8 cellular contexts compared by ENCODE assay signal in genomic region chr17:43940630-43941029, GRCh38. TPM values are rescaled to one million over a fixed set of nuclear protein-coding genes. Genes with fewer than 3 reads are reported as not detected.
DNase-seq lines count a peak whose midpoint lies in the region; ATAC-seq, FAIRE-seq and TF ChIP-seq lines count a peak whose summit lies in the region.

No MANE protein-coding gene starts in this region.

- no peak overlapping the region for H3K27ac Mint-ChIP-seq in WTC11

- no peak overlapping the region for H3K4me3 Mint-ChIP-seq in WTC11

- peak; percentile 74 for ATAC-seq in WTC11
- ATAC-seq in HG02763 (IDR thresholded peaks at IDR 0.05; ENCODE audit: unreplicated experiment) = no peak

- H3K4me1 Mint-ChIP-seq in WTC11 = peaks cover 20% of the 10 kb centered on the region

- DNase-seq in NCI-H1105 (lab: John Stamatoyannopoulos, UW) (peak; percentile 1), NCI-H1105 treated with DMSO at 0.1 percent for 48 hours (lab: John Stamatoyannopoulos, UW) (no peak), HTR-8/SVneo (ENCODE audit: insufficient read length, low spot score) (peak; percentile 79), WTC11 (ENCODE audit: low spot score) (peak; percentile 77), iris pigment epithelial cell (ENCODE audit: low read depth) (peak; percentile 15), GM19238 (ENCODE audit: insufficient read length, low spot score) (no peak), occipital lobe (lab: John Stamatoyannopoulos, UW) (no peak)

- peak; percentile 56 for TF ChIP-seq CTCF in WTC11 (IDR thresholded peaks at IDR 0.05)

- peaks cover 46% of the 10 kb centered on the region for H3K27me3 Mint-ChIP-seq in WTC11 (ENCODE audit: low read depth)

- POLR2A ChIA-PET in WTC11 (lab: Charles Lee) = no interaction called here

- no peaks in the 10 kb centered on the region for H3K9me3 Mint-ChIP-seq in WTC11

- no peaks in the 10 kb centered on the region for H3K36me3 Mint-ChIP-seq in WTC11

- CTCF ChIA-PET in WTC11 (lab: Charles Lee) = interaction anchor here (0.6 to 2.2 kb wide), 22 partner anchors 10 to 227 kb away, joined by 3 to 15 read pairs (median 4); partner anchors contain the start of genes CD300LG, MPP2 and NAGS

- peak; percentile 93 for FAIRE-seq in HTR-8/SVneo (lab: Jason Lieb, UNC)

TF ChIP-seq in WTC11, 78 proteins besides CTCF, POLR2A, EP300 and RAD21:
- TF ChIP-seq HMGXB4 (CRISPR knock-in tag; IDR thresholded peaks at IDR 0.05) (no peak), ZNF138 (CRISPR knock-in tag; conservative IDR thresholded peaks at IDR 0.05) (no peak), ETV6 (CRISPR knock-in tag; IDR thresholded peaks at IDR 0.05) (no peak), NR2C2 (CRISPR knock-in tag; IDR thresholded peaks at IDR 0.05) (no peak), MAX (CRISPR knock-in tag; IDR thresholded peaks at IDR 0.05) (no peak), ATF6 (CRISPR knock-in tag; IDR thresholded peaks at IDR 0.05) (no peak), TP53 (CRISPR knock-in tag; IDR thresholded peaks at IDR 0.05) (no peak), E2F4 (CRISPR knock-in tag; IDR thresholded peaks at IDR 0.05; ENCODE audit: borderline replicate concordance, low read depth) (no peak), CREB1 (CRISPR knock-in tag; IDR thresholded peaks at IDR 0.05) (no peak), IRF1 (CRISPR knock-in tag; IDR thresholded peaks at IDR 0.05) (no peak), ZNF423 (CRISPR knock-in tag; IDR thresholded peaks at IDR 0.05) (no peak), PREB (CRISPR knock-in tag; IDR thresholded peaks at IDR 0.05; ENCODE audit: borderline replicate concordance) (no peak), E2F1 (CRISPR knock-in tag; IDR thresholded peaks at IDR 0.05) (no peak), HMGA2 (CRISPR knock-in tag; IDR thresholded peaks at IDR 0.05) (no peak), ZBTB21 (CRISPR knock-in tag; IDR thresholded peaks at IDR 0.05; ENCODE audit: borderline replicate concordance) (no peak), ZNF671 (CRISPR knock-in tag; IDR thresholded peaks at IDR 0.05) (no peak), PRRX2 (CRISPR knock-in tag; IDR thresholded peaks at IDR 0.05) (no peak), ZBTB43 (CRISPR knock-in tag; IDR thresholded peaks at IDR 0.05) (no peak), ZNF263 (CRISPR knock-in tag; IDR thresholded peaks at IDR 0.05; ENCODE audit: low read depth) (no peak), E2F5 (CRISPR knock-in tag; IDR thresholded peaks at IDR 0.05) (no peak)
TF ChIP-seq in WTC11: peak in this region for 0.

RNA-seq across cellular contexts. Expression of gene PPY, which starts 1.6 kb away (rescaled TPM):
- total RNA-seq in WTC11 (2021) = not detected in 3 replicates
- not detected for total RNA-seq in occipital lobe

RNA-seq across cellular contexts. Expression of gene PYY, which starts 13.1 kb away (rescaled TPM):
- 0.72 to 1.1 TPM (median 0.94 TPM) in 3 replicates for total RNA-seq in WTC11 (2021)
- total RNA-seq in occipital lobe = not detected

RNA-seq across cellular contexts. Expression of gene MPP2, which starts 33.3 kb away (rescaled TPM):
- 29.3 to 31.4 TPM (median 29.9 TPM) in 3 replicates for total RNA-seq in WTC11 (2021)
- 14.2 TPM for total RNA-seq in occipital lobe

Comparison
In these comparisons a context has a peak if more than half of its experiments do, and no peak if none do; other contexts are left out.
1. DNase-seq: peak in NCI-H1105 (single experiment), HTR-8/SVneo (single experiment), WTC11 (single experiment) and iris pigment epithelial cell (single experiment); none in NCI-H1105 treated with DMSO at 0.1 percent for 48 hours (single experiment), GM19238 (single experiment) and occipital lobe (single experiment).